In the genomic region with DNA sequence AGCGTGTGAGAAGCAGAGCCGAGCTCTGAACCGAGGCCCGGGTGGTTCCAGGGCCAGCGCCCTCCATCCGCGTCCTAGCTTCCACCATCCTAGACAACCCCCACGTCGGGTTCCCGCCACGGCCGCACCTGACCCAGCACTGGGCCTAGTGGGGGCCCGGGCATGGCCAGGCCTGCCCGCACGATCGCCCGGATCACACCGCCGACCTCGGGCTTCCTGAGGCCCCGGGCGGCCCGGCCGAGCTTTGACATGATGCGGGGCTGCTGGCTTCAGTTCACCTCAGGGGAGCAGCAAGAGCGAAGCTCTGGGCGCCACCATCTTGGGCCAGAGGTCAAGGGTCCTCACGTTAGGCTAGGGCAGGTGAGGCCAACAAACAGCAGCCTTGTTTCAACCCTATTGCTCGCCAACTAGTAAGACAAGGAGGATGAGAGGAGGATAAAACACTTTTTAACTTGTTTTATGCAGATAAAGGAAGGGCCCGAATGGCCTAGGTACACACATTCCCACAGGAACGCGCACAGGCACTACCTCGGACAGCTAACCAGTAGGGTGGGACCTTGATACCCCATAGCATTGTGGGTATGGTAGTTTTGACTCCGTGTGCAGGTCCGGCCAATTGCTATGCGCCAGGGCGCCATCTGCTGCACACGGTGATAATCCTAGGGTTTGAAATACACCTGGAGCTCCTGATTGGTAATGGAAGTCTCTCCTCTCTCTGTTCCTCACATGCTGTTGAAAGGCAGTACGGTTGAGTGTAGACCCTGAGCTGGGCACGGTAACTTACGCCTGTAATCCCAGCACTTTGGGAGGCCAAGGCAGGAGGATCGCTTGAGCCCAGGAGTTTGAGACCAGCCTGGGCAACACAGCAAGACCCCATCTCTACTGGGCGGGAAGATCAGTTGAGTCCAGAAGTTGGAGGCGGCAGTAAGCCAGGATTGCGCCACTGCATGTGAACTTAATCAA, we compare ENCODE assay signal across 8 cellular contexts. TPM values are rescaled to one million over a fixed set of nuclear protein-coding genes. Genes with fewer than 3 reads are reported as not detected.
A peak's percentile ranks its signal among the peaks of the same experiment; 100 is the strongest.
DNase-seq lines count a peak whose midpoint lies in the region; ATAC-seq and TF ChIP-seq lines count a peak whose summit lies in the region.

TSS of gene MRPL11 (minus strand) at position 345 of the 963 bp plus-strand sequence. CDS start at position 251, 94 bp downstream.

- TF ChIP-seq POLR2A in stomach (IDR thresholded peaks at IDR 0.05) = no peak

- H3K36me3 Mint-ChIP-seq in nephron progenitor cell (ENCODE audit: low read depth) = peaks cover 26% of the 10 kb centered on the region

- no peaks in the 10 kb centered on the region for H3K9me3 ChIP-seq in RWPE2 (ENCODE audit: severe bottlenecking)
- peaks cover 0 to 13% (median 9%) of the 10 kb centered on the region in 4 donors for H3K9me3 ChIP-seq in stomach

- intact Hi-C loops in stomach (cut with DNase I; ENCODE audit: low total_unique reads) = no loop called here

- H3K27me3 ChIP-seq in RWPE2 (ENCODE audit: insufficient read depth, poor library complexity, severe bottlenecking) (no peaks in the 10 kb centered on the region), stomach (no peaks in the 10 kb centered on the region)

- peaks cover 10% of the 10 kb centered on the region for H3K9me3 Mint-ChIP-seq in nephron progenitor cell

- TF ChIP-seq EP300 in stomach (IDR thresholded peaks at IDR 0.05) = no peak

- H3K27me3 Mint-ChIP-seq in nephron progenitor cell (ENCODE audit: low read depth, poor library complexity) = peaks cover 6% of the 10 kb centered on the region

- peaks cover 29% of the 10 kb centered on the region for H3K36me3 ChIP-seq in RWPE2 (ENCODE audit: low read depth)
- H3K36me3 ChIP-seq in stomach = peaks cover 14 to 35% (median 33%) of the 10 kb centered on the region in 4 donors

- peak within 1 kb of the TSS; percentile 99 for H3K27ac Mint-ChIP-seq in nephron progenitor cell

- H3K27ac ChIP-seq in RWPE2 (ENCODE audit: poor library complexity, severe bottlenecking) = peak within 1 kb of the TSS; percentile 40
- peak within 1 kb of the TSS; percentile 66 to 88 (median 84) for H3K27ac ChIP-seq in stomach

- H3K4me1 ChIP-seq in RWPE2 (ENCODE audit: insufficient read depth, poor library complexity, severe bottlenecking) = peaks cover 8% of the 10 kb centered on the region
- H3K4me1 ChIP-seq in stomach = peaks cover 8 to 15% (median 13%) of the 10 kb centered on the region in 4 donors

- DNase-seq in ELF-1 (ENCODE audit: low read depth, low spot score) (peak; percentile 96), GOT3 (lab: John Stamatoyannopoulos, UW) (peak; percentile 57), LNCaP clone FGC (ENCODE audit: low read depth) (peak; percentile 87), RWPE2 (ENCODE audit: low spot score) (peak; percentile 86), fibroblast of the aortic adventitia (ENCODE audit: low read depth) (peak; percentile 94), nephron progenitor cell (peak; percentile 89), stomach (peak; percentile 90)
- DNase-seq in activated T-helper 9 cell treated with anti-CD3 and anti-CD28 coated beads, Interleukin-2, amount 50 U/mL, for 16 hours (ENCODE audit: low read depth) = peak; percentile 81

- H3K4me3 ChIP-seq in LNCaP clone FGC (ENCODE audit: low read depth, low read length) = peak within 1 kb of the TSS; percentile 96
- peak within 1 kb of the TSS; percentile 81 for H3K4me3 ChIP-seq in RWPE2 (ENCODE audit: severe bottlenecking)
- H3K4me3 ChIP-seq in fibroblast of the aortic adventitia (ENCODE audit: low read depth, low read length) = peak within 1 kb of the TSS; percentile 90
- peak within 1 kb of the TSS; percentile 80 to 99 (median 88) for H3K4me3 ChIP-seq in stomach

- peak; percentile 94 for ATAC-seq in RWPE2 (ENCODE audit: low read depth)

- 8 to 15% (median 9%) methylated on average over 25 to 45 of the region's 45 CpGs for WGBS in stomach, 5 donors

- TF ChIP-seq CTCF in LNCaP clone FGC (IDR thresholded peaks at IDR 0.05; ENCODE audit: control insufficient read depth, extremely low read depth, insufficient read depth) (peak; percentile 91), RWPE2 (IDR thresholded peaks at IDR 0.05; ENCODE audit: poor library complexity, severe bottlenecking) (peak; percentile 93), fibroblast of the aortic adventitia (IDR thresholded peaks at IDR 0.05; ENCODE audit: insufficient read depth, low read length) (peak; percentile 59), nephron progenitor cell (IDR thresholded peaks at IDR 0.05) (peak; percentile 48), stomach (IDR thresholded peaks at IDR 0.05) (peak in 5 of 7 experiments; percentile 39 to 82 (median 41))

- H3K4me1 Mint-ChIP-seq in nephron progenitor cell = peaks cover 13% of the 10 kb centered on the region

- peak within 1 kb of the TSS; percentile 96 for H3K4me3 Mint-ChIP-seq in nephron progenitor cell

RNA-seq across cellular contexts. Expression of gene MRPL11, which starts in this region (rescaled TPM):
- total RNA-seq in fibroblast of the aortic adventitia (ENCODE audit: low replicate concordance) (39.4 and 40.0 TPM in 2 replicates), stomach (10 to 100 TPM; 18.8 to 50.9 (median 29.7) TPM)
- polyA plus RNA-seq in stomach = 10 to 100 TPM; 51.8 to 66.8 (median 53.4) TPM

Comparison
In these comparisons a context has a peak if more than half of its experiments do, and no peak if none do; other contexts are left out.
1. Peak in every context shown above with its lines: DNase-seq, ATAC-seq, H3K4me3 ChIP-seq and H3K27ac ChIP-seq.
2. CTCF ChIP-seq: peak in every context shown above with its lines; median percentile 93 in RWPE2; 91 in LNCaP clone FGC; 59 in fibroblast of the aortic adventitia; 48 in nephron progenitor cell; 41 in stomach.